8 cellular contexts compared by ENCODE assay signal in the genomic region with DNA sequence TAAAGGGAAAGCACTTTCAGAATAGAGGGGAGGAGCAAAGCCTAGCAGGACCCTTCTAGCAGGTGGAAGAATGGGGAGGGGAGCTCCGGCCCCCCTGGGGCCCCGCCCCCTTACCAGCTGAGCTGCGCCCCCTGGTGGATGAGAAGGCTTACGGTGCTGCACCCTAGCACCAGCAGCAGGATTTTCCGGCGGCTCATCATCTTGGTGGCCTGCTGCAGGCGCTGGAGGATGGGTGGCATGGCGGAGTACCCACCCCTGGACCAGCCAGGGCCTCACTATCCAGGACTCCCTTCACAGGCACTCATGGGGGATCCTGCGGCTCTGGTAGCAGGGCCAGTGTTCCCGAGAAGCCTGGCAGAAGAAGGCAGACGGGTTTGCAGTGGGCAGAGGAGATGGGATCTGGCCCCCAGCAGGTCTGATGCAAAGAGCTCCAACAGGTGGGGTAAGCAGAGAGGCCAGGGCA. TPM values are rescaled to one million over a fixed set of nuclear protein-coding genes. Genes with fewer than 3 reads are reported as not detected.
A peak's percentile ranks its signal among the peaks of the same experiment; 100 is the strongest.
DNase-seq lines count a peak whose midpoint lies in the region; ATAC-seq and TF ChIP-seq lines count a peak whose summit lies in the region.

No MANE protein-coding gene starts in this region.

- H3K27ac ChIP-seq in H9 (ENCODE audit: insufficient read length, low read depth, low read length) = no peak overlapping the region
- H3K27ac ChIP-seq in WERI-Rb-1 = peak overlapping the region; percentile 77

- H2AK5ac ChIP-seq in H9 (ENCODE audit: insufficient read length, low read length) = no peak overlapping the region

- no peak overlapping the region; a peak in 2 of 7 replicates for H3K27ac Mint-ChIP-seq in H9
- peak overlapping the region in 3 of 5 experiments; percentile 34 to 74 (median 61) for H3K27ac Mint-ChIP-seq in brain

- no peak overlapping the region for H3K23ac ChIP-seq in H9 (ENCODE audit: insufficient read length, low read depth, low read length)

- no peaks in the 10 kb centered on the region for H3K9me3 ChIP-seq in H9 (ENCODE audit: control insufficient read depth, low read depth, low read length)
- H3K9me3 ChIP-seq in WERI-Rb-1 (ENCODE audit: severe bottlenecking) = no peaks in the 10 kb centered on the region

- H2AFZ ChIP-seq in H9 (ENCODE audit: low read length) = no peak overlapping the region

- TF ChIP-seq CTCF in H9 (conservative IDR thresholded peaks at IDR 0.05) (peak; percentile 99), WERI-Rb-1 (IDR thresholded peaks at IDR 0.05; ENCODE audit: low read depth, low read length) (peak; percentile 95), brain (conservative IDR thresholded peaks at IDR 0.05) (peak; percentile 80 to 91)

- no peak overlapping the region for H3T11ph ChIP-seq in H9 (ENCODE audit: low read length)

- peaks cover 3% of the 10 kb centered on the region for H4K20me1 ChIP-seq in H9 (ENCODE audit: control insufficient read depth, insufficient read depth, insufficient read length)

- no peak overlapping the region for H3K56ac ChIP-seq in H9 (ENCODE audit: insufficient read length, low read depth, low read length)

- peak overlapping the region in 1 of 2 experiments; percentile 50; a peak in 2 of 5 replicates for H3K4me3 Mint-ChIP-seq in H9
- peak overlapping the region in 4 of 5 experiments; percentile 39 to 63 (median 52) for H3K4me3 Mint-ChIP-seq in brain

- H3K9me3 Mint-ChIP-seq in H9 = no peaks in the 10 kb centered on the region
- no peaks in the 10 kb centered on the region for H3K9me3 Mint-ChIP-seq in brain

- H4K5ac ChIP-seq in H9 (ENCODE audit: insufficient read length, low read depth, low read length) = no peak overlapping the region

- H3K18ac ChIP-seq in H9 (ENCODE audit: insufficient read length, low read depth, low read length) = no peak overlapping the region

- H4K91ac ChIP-seq in H9 (ENCODE audit: insufficient read length, low read depth, low read length) = no peak overlapping the region

- H3K79me2 ChIP-seq in H9 (ENCODE audit: insufficient read depth, low read length) = no peaks in the 10 kb centered on the region

- H3K9ac ChIP-seq in H9 (ENCODE audit: extremely low read depth, insufficient read length, low read length) = no peak overlapping the region

- no CpG with 5 or more reads among the region's 11 CpGs for WGBS in H9 (ENCODE audit: extremely low coverage, insufficient read length, low lambda C conversion rate)

- H3K36me3 ChIP-seq in WERI-Rb-1 = peaks cover 47% of the 10 kb centered on the region

- no peak overlapping the region for H4K8ac ChIP-seq in H9 (replicated peaks; ENCODE audit: insufficient read length, low read depth, low read length)

- no peak overlapping the region for H3K4me2 ChIP-seq in H9 (ENCODE audit: insufficient read depth, insufficient read length, low read length)

- H3K4me1 ChIP-seq in H9 (ENCODE audit: insufficient read depth, low read length) = 0 out of 2 replicates have a peak, but pooled peaks cover 4% of the 10 kb centered on the region

- no peak overlapping the region for H3K14ac ChIP-seq in H9 (ENCODE audit: insufficient read depth, low read length)

- no peak overlapping the region for H2BK12ac ChIP-seq in H9 (ENCODE audit: insufficient read length, low read depth, low read length)

- H3K36me3 Mint-ChIP-seq in H9 (ENCODE audit: insufficient read depth in 1 of 3, low read depth in 3 of 3) (peaks cover 17 to 32% (median 21%) of the 10 kb centered on the region in 3 experiments; a peak in 6 of 7 replicates), brain (peaks cover 12% of the 10 kb centered on the region)

- H3K27me3 Mint-ChIP-seq in H9 (ENCODE audit: low read depth) = no peaks in the 10 kb centered on the region; the same call in 1 of the 2 replicates
- peaks cover 3% of the 10 kb centered on the region for H3K27me3 Mint-ChIP-seq in brain

- H3K27me3 ChIP-seq in H9 (ENCODE audit: insufficient read depth, low read length) = no peaks in the 10 kb centered on the region
- no peaks in the 10 kb centered on the region for H3K27me3 ChIP-seq in WERI-Rb-1 (ENCODE audit: insufficient read depth, low read depth, severe bottlenecking)

- H3K79me1 ChIP-seq in H9 (ENCODE audit: insufficient read depth, low read depth, low read length, poor library complexity, severe bottlenecking) = no peaks in the 10 kb centered on the region

- H3K4me1 Mint-ChIP-seq in H9 (peaks cover 23 to 32% of the 10 kb centered on the region in 2 experiments), brain (peaks cover 45% of the 10 kb centered on the region)

- no peak overlapping the region for H3K4ac ChIP-seq in H9 (ENCODE audit: low read depth, low read length)

- H2BK20ac ChIP-seq in H9 (ENCODE audit: low read depth, low read length, poor library complexity, severe bottlenecking) = no peak overlapping the region

- DNase-seq in COLO829 (ENCODE audit: low spot score) (peak; percentile 73), H9 (peak; percentile 91), NCI-H2196 treated with DMSO at 0.1 percent for 48 hours (lab: John Stamatoyannopoulos, UW; ENCODE audit: unreplicated experiment) (peak; percentile 71), WERI-Rb-1 (peak; percentile 89), iPS-NIHi7 (ENCODE audit: extremely low spot score) (peak; percentile 98)
- peak; percentile 79 for DNase-seq in stimulated activated CD4-positive, alpha-beta T cell treated with anti-CD3 and anti-CD28 coated beads, Interleukin-12 subunit alpha, Interleukin-12 subunit beta, amount 100 ng/mL, for 4 hours

- no peak overlapping the region for H2BK15ac ChIP-seq in H9 (ENCODE audit: low read depth, low read length)

- no peak overlapping the region for H2BK5ac ChIP-seq in H9 (ENCODE audit: insufficient read length, low read length)

- peaks cover 8% of the 10 kb centered on the region for H3K23me2 ChIP-seq in H9 (ENCODE audit: insufficient read length, low read depth, low read length, poor library complexity, severe bottlenecking)

- ATAC-seq in GM18909 (IDR thresholded peaks at IDR 0.05; ENCODE audit: poor library complexity, unreplicated experiment) = no peak

- H3K4me3 ChIP-seq in WERI-Rb-1 (ENCODE audit: low read depth, low read length) = no peak overlapping the region

- no peak overlapping the region for H2BK120ac ChIP-seq in H9 (ENCODE audit: low read depth, low read length, poor library complexity, severe bottlenecking)

RNA-seq across cellular contexts. Expression of a gene that starts 3.8 kb away (rescaled TPM):
- total RNA-seq in H9 (2021) = 17.2 and 19.8 TPM in 2 replicates
- 3.7 TPM for polyA plus RNA-seq in brain (ENCODE audit: insufficient read depth, low read depth, low replicate concordance)

RNA-seq across cellular contexts. Expression of a gene that starts 7.0 kb away (rescaled TPM):
- total RNA-seq in H9 (2021) = 237 and 248 TPM in 2 replicates
- polyA plus RNA-seq in brain (ENCODE audit: insufficient read depth, low read depth, low replicate concordance) = 266 TPM

RNA-seq across cellular contexts. Expression of a gene that starts 18.9 kb away (rescaled TPM):
- total RNA-seq in H9 (2021) = not detected in 2 replicates
- polyA plus RNA-seq in brain (ENCODE audit: insufficient read depth, low read depth, low replicate concordance) = not detected

RNA-seq across cellular contexts. Expression of a gene that starts 24.9 kb away (rescaled TPM):
- 28.7 and 35.5 TPM in 2 replicates for total RNA-seq in H9 (2021)
- polyA plus RNA-seq in brain (ENCODE audit: insufficient read depth, low read depth, low replicate concordance) = 98.4 TPM

RNA-seq across cellular contexts. Expression of a gene that starts 33.4 kb away (rescaled TPM):
- not detected in 2 replicates for total RNA-seq in H9 (2021)
- not detected for polyA plus RNA-seq in brain (ENCODE audit: insufficient read depth, low read depth, low replicate concordance)

Comparison
In these comparisons a context has a peak if more than half of its experiments do, and no peak if none do; other contexts are left out.
1. H3K27ac Mint-ChIP-seq: peak in brain (3 of 5); none in H9 (0 of 3).
2. Peak in every context shown above with its lines, with median percentiles within 50 percentile points of each other: DNase-seq and CTCF ChIP-seq.